ENCODE assay signal across 15 cellular contexts in the genomic region with DNA sequence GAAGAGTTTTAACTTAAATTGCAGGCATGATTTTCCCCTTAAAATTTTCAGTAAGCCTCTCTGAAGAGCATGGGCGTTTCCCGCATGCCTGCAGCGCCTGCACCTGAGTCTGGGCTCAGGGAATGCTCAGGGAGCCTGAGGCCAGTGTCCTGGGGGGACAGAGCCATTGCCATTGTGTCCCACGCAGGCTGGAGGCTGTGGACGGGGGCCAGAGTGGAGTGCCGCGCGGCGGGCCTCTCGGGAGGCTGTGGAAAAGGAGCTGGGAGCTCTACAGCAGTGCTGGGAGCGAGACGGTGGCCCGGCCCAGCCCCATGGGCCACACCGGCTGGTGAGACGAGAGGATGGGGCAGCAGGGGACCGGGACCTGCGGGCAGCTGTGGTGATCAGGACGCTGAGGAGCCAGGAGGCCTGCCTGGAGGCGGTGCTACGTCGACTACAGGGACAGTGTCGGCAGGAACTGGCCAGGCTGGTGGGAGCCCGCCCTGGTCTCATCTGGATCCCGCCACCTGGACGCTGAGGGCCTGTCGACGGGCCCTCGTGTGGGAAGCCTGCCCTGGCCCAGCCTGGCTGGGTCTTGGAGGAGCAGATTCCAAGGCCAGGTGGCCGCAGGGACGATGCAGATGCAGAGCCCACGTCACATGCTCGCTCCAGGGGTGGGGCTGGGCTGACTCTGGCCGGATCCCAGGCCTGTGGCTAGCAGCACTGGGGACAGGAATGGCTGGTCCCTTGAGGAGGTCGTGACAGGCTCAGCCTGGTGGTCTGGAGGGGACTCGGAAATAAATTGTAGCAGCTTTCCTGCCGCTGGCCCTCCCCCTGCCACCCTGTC. TPM values are rescaled to one million over a fixed set of nuclear protein-coding genes. Genes with fewer than 3 reads are reported as not detected.
A peak's percentile ranks its signal among the peaks of the same experiment; 100 is the strongest.
DNase-seq lines count a peak whose midpoint lies in the region; ATAC-seq and TF ChIP-seq lines count a peak whose summit lies in the region.
"Had no signal": no experiment of that assay in that cellular context is flagged by ENCODE, and none has a peak within 500 bp of the region (broad histone marks: within the 10 kb centered on the region; RNA-seq: fewer than 3 reads in every experiment).

No MANE protein-coding gene starts in this region.

- no peaks in the 10 kb centered on the region for H3K27me3 Mint-ChIP-seq in T-helper 17 cell
- H3K27me3 Mint-ChIP-seq: activated CD8-positive, alpha-beta memory T cell treated with anti-CD3 and anti-CD28 coated beads, Interleukin-2, amount 10 ng/mL, durations not matched to agents 7 days and 5 days; CD4-positive, alpha-beta memory T cell had no signal

- no peak for TF ChIP-seq POLR2A in esophagus muscularis mucosa (IDR thresholded peaks at IDR 0.05; ENCODE audit: low read depth)

- ATAC-seq in T-helper 17 cell = no peak
- ATAC-seq: activated CD8-positive, alpha-beta memory T cell treated with anti-CD3 and anti-CD28 coated beads, Interleukin-2, amount 10 ng/mL, durations not matched to agents 7 days and 5 days; stimulated activated memory B cell treated with anti-CD40 and anti-IgM and Interleukin-4, amounts not matched to agents 10 μg/mL and 1 μg/mL and 100 μg/mL, for 72 hours had no signal

- no peak overlapping the region for H3K4me3 ChIP-seq in esophagus muscularis mucosa
- H3K4me3 ChIP-seq: right atrium auricular region had no signal

- peak overlapping the region in 1 of 4 donors; percentile 10 for H3K27ac ChIP-seq in esophagus muscularis mucosa (replicated peaks in 1 of 4)
- H3K27ac ChIP-seq: right atrium auricular region, VCaP had no signal

- H3K4me1 ChIP-seq in esophagus muscularis mucosa = peaks cover 0 to 6% (median 2%) of the 10 kb centered on the region in 4 donors
- H3K4me1 ChIP-seq: right atrium auricular region had no signal

- intact Hi-C loops in esophagus muscularis mucosa (cut with DNase I) = no loop called here

- TF ChIP-seq CTCF in esophagus muscularis mucosa (IDR thresholded peaks at IDR 0.05) = no peak

- 91% methylated on average over 15 of the region's 36 CpGs for WGBS in esophagus muscularis mucosa

- peaks cover 0 to 14% (median 0%) of the 10 kb centered on the region in 4 donors for H3K36me3 ChIP-seq in esophagus muscularis mucosa
- H3K36me3 ChIP-seq: right atrium auricular region had no signal

- H3K4me3 Mint-ChIP-seq in T-helper 17 cell = peak overlapping the region; percentile 64
- H3K4me3 Mint-ChIP-seq: activated CD8-positive, alpha-beta memory T cell treated with anti-CD3 and anti-CD28 coated beads, Interleukin-2, amount 10 ng/mL, durations not matched to agents 7 days and 5 days; dendritic cell treated with granulocyte-macrophage colony-stimulating factor and Interleukin-4, amounts not matched to agents 40 ng/mL and 50 ng/mL, for 4 days; stimulated activated memory B cell treated with anti-CD40 and anti-IgM and Interleukin-4, amounts not matched to agents 10 μg/mL and 1 μg/mL and 100 μg/mL, for 72 hours had no signal

- DNase-seq in ELF-1 (ENCODE audit: low read depth, low spot score) (peak; percentile 76), T-helper 17 cell (no peak), hypothalamus (lab: John Stamatoyannopoulos, UW) (peak in 33 of 51 donors; percentile 29 to 94 (median 64)), pons (ENCODE audit: low spot score) (peak; percentile 78), MV-4-11 (lab: John Stamatoyannopoulos, UW) (no peak), esophagus muscularis mucosa (ENCODE audit: extremely low spot score) (no peak), glomerular visceral epithelial cell (ENCODE audit: extremely low spot score) (no peak), CD1c-positive myeloid dendritic cell (ENCODE audit: extremely low spot score) (no peak)
- DNase-seq: activated CD8-positive, alpha-beta memory T cell treated with anti-CD3 and anti-CD28 coated beads, Interleukin-2, amount 10 ng/mL, durations not matched to agents 7 days and 5 days; CD4-positive, alpha-beta memory T cell; stimulated activated CD4-positive, alpha-beta T cell treated with anti-CD3 and anti-CD28 coated beads, Interleukin-4, amount 100 ng/mL, for 24 hours had no signal

- H3K9me3 ChIP-seq in T-helper 17 cell (ENCODE audit: control insufficient read depth, low read length, poor library complexity, severe bottlenecking) (no peaks in the 10 kb centered on the region), esophagus muscularis mucosa (no peaks in the 10 kb centered on the region)
- H3K9me3 ChIP-seq: right atrium auricular region had no signal

- peaks cover 11% of the 10 kb centered on the region for H3K4me1 Mint-ChIP-seq in T-helper 17 cell
- H3K4me1 Mint-ChIP-seq: activated CD8-positive, alpha-beta memory T cell treated with anti-CD3 and anti-CD28 coated beads, Interleukin-2, amount 10 ng/mL, durations not matched to agents 7 days and 5 days; CD4-positive, alpha-beta memory T cell; stimulated activated memory B cell treated with anti-CD40 and anti-IgM and Interleukin-4, amounts not matched to agents 10 μg/mL and 1 μg/mL and 100 μg/mL, for 72 hours had no signal

- H3K36me3 Mint-ChIP-seq in T-helper 17 cell (ENCODE audit: low read depth) = no peaks in the 10 kb centered on the region
- H3K36me3 Mint-ChIP-seq: activated CD8-positive, alpha-beta memory T cell treated with anti-CD3 and anti-CD28 coated beads, Interleukin-2, amount 10 ng/mL, durations not matched to agents 7 days and 5 days; CD4-positive, alpha-beta memory T cell had no signal

- no peak for TF ChIP-seq EP300 in esophagus muscularis mucosa (IDR thresholded peaks at IDR 0.05)

- peaks cover 0 to 6% (median 0%) of the 10 kb centered on the region in 4 donors for H3K27me3 ChIP-seq in esophagus muscularis mucosa
- H3K27me3 ChIP-seq: right atrium auricular region had no signal

- H3K27ac Mint-ChIP-seq in T-helper 17 cell = peak overlapping the region; percentile 84
- H3K27ac Mint-ChIP-seq: activated CD8-positive, alpha-beta memory T cell treated with anti-CD3 and anti-CD28 coated beads, Interleukin-2, amount 10 ng/mL, durations not matched to agents 7 days and 5 days; dendritic cell treated with granulocyte-macrophage colony-stimulating factor and Interleukin-4, amounts not matched to agents 40 ng/mL and 50 ng/mL, for 4 days; stimulated activated memory B cell treated with anti-CD40 and anti-IgM and Interleukin-4, amounts not matched to agents 10 μg/mL and 1 μg/mL and 100 μg/mL, for 72 hours had no signal

RNA-seq across cellular contexts. Expression of gene TEDC1, which starts 7.6 kb away (rescaled TPM):
- total RNA-seq in T-helper 17 cell = 100 to 1,000 TPM; 141 to 361 TPM
- 1 to 10 TPM; 3.8 to 6.6 (median 4.7) TPM for total RNA-seq in esophagus muscularis mucosa

RNA-seq across cellular contexts. Expression of gene CRIP1, which starts 12.0 kb away (rescaled TPM):
- total RNA-seq in T-helper 17 cell (100 to 1,000 TPM; 451 to 842 TPM), esophagus muscularis mucosa (100 to 1,000 TPM in 1 of 4 donors, 10 to 100 TPM in 3; 34.0 to 110 (median 54.6) TPM)

RNA-seq across cellular contexts. Expression of gene CRIP2, which starts 24.0 kb away (rescaled TPM):
- total RNA-seq in T-helper 17 cell = 10 to 100 TPM; 51.6 to 58.8 TPM
- 100 to 1,000 TPM; 283 to 578 (median 392) TPM for total RNA-seq in esophagus muscularis mucosa

RNA-seq across cellular contexts. Expression of gene TMEM121, which starts 27.7 kb away (rescaled TPM):
- total RNA-seq in T-helper 17 cell (1 to 10 TPM in 1 of 2 donors, under 1 TPM in 1; 0.85 to 2.6 TPM), esophagus muscularis mucosa (10 to 100 TPM in 1 of 4 donors, 1 to 10 TPM in 3; 2.9 to 13.0 (median 5.4) TPM)

Comparison
In these comparisons a context has a peak if more than half of its experiments do, and no peak if none do; other contexts are left out.
1. DNase-seq: peak in ELF-1 (single experiment), hypothalamus (33 of 51) and pons (single experiment); none in T-helper 17 cell (0 of 3), MV-4-11 (single experiment), esophagus muscularis mucosa (single experiment), glomerular visceral epithelial cell (single experiment) and CD1c-positive myeloid dendritic cell (single experiment).
2. RNA of gene TEDC1, which starts 7.6 kb away (total RNA-seq): 141 to 361 TPM in T-helper 17 cell; 3.8 to 6.6 TPM in esophagus muscularis mucosa; every median in the first group is over 10 times any median in the second.
3. RNA of gene CRIP1, which starts 12.0 kb away (total RNA-seq): 451 to 842 TPM in T-helper 17 cell; 34.0 to 110 TPM in esophagus muscularis mucosa; every median in the first group is over 4 times any median in the second.
4. RNA of gene CRIP2, which starts 24.0 kb away (total RNA-seq): 283 to 578 TPM in esophagus muscularis mucosa; 51.6 to 58.8 TPM in T-helper 17 cell; every median in the first group is over 4 times any median in the second.